ENCODE assay signal across 9 cellular contexts in genomic region chr6:32852844-32853540, GRCh38. TPM values are rescaled to one million over a fixed set of nuclear protein-coding genes. Genes with fewer than 3 reads are reported as not detected.
DNase-seq lines count a peak whose midpoint lies in the region; ATAC-seq, FAIRE-seq and TF ChIP-seq lines count a peak whose summit lies in the region.
"Had no signal": no experiment of that assay in that cellular context is flagged by ENCODE, and none has a peak within 500 bp of the region (broad histone marks: within the 10 kb centered on the region; RNA-seq: fewer than 3 reads in every experiment).

No MANE protein-coding gene starts in this region.

- peak; percentile 35 to 58 (median 44) for DNase-seq in CD4-positive, alpha-beta T cell
- DNase-seq in HT-29 (ENCODE audit: low spot score) = peak; percentile 39
- DNase-seq in activated CD4-positive, CD25-positive, alpha-beta regulatory T cell (lab: John Stamatoyannopoulos, UW) = peak; percentile 31 to 42 (median 36)
- DNase-seq in cerebellum (ENCODE audit: low spot score) = peak; percentile 36
- peak; percentile 88 for DNase-seq in kidney
- DNase-seq in stimulated activated CD4-positive, alpha-beta T cell treated with anti-CD3 and anti-CD28 coated beads, Interleukin-15, amount 100 ng/mL, for 24 hours = peak; percentile 57
- DNase-seq in NCI-H128 (lab: John Stamatoyannopoulos, UW; ENCODE audit: unreplicated experiment) = no peak

- H3K27me3 ChIP-seq in CD4-positive, alpha-beta T cell (ENCODE audit: control insufficient read depth, insufficient read depth, low read length) = no peaks in the 10 kb centered on the region

- no peaks in the 10 kb centered on the region for H3K27me3 Mint-ChIP-seq in CD4-positive, alpha-beta T cell

- H3K27ac ChIP-seq in CD4-positive, alpha-beta T cell (ENCODE audit: low read depth, low read length) = peak overlapping the region; percentile 100
- peak overlapping the region; percentile 97 to 99 for H3K27ac ChIP-seq in kidney (ENCODE audit: low read depth in 2 of 2, low read length in 2 of 2)

- H3K9me3 ChIP-seq in CD4-positive, alpha-beta T cell (ENCODE audit: control insufficient read depth, low read length) = no peaks in the 10 kb centered on the region
- H3K9me3 ChIP-seq in kidney (ENCODE audit: control insufficient read depth in 1 of 2, low read length in 2 of 2) = no peaks in the 10 kb centered on the region

- peak; percentile 33 for ATAC-seq in CD4-positive, alpha-beta T cell (ENCODE audit: poor library complexity)
- peak; percentile 17 for ATAC-seq in GM19452 (IDR thresholded peaks at IDR 0.05; ENCODE audit: unreplicated experiment)

- no peak for FAIRE-seq in kidney (lab: Jason Lieb, UNC)

- H3K4me3 ChIP-seq in kidney (ENCODE audit: low read length in 2 of 2) = peak overlapping the region; percentile 88 to 89

- H3K36me3 Mint-ChIP-seq in CD4-positive, alpha-beta T cell (ENCODE audit: low read depth) = peaks cover 95% of the 10 kb centered on the region

- peaks cover 20 to 24% of the 10 kb centered on the region in 2 donors for H3K36me3 ChIP-seq in kidney (ENCODE audit: control insufficient read depth in 1 of 2, insufficient read depth in 2 of 2, low read length in 2 of 2)

- CTCF ChIA-PET in CD4-positive, alpha-beta T cell (lab: Charles Lee) = interaction anchor here (0.9 to 7.8 kb wide), 7 partner anchors 8 to 118 kb away, joined by 5 to 288 read pairs (median 11); partner anchors contain the start of genes BRD2, PSMB8 and TAP2

- H3K9me3 Mint-ChIP-seq in CD4-positive, alpha-beta T cell = no peaks in the 10 kb centered on the region

- H3K9ac ChIP-seq in kidney (ENCODE audit: low read length in 2 of 2) = peak overlapping the region; percentile 93

- intact Hi-C loops in CD4-positive, alpha-beta T cell (cut with DNase I, micrococcal nuclease) = loop anchor here (1.0 to 10.0 kb wide), 4 partner anchors 8 to 728 kb away; partner anchors contain the start of genes ATF6B (in 1 of the 2) and PSMB8 (in 1 of the 2)
- intact Hi-C loops in kidney (cut with DNase I) = no loop called here

- H3K27ac Mint-ChIP-seq in CD4-positive, alpha-beta T cell = peak overlapping the region; percentile 99

- H3K4me1 Mint-ChIP-seq in CD4-positive, alpha-beta T cell (ENCODE audit: low read depth) = peaks cover 88% of the 10 kb centered on the region

- H3K4me3 Mint-ChIP-seq in CD4-positive, alpha-beta T cell = peak overlapping the region; percentile 98

- POLR2A ChIA-PET in CD4-positive, alpha-beta T cell (lab: Charles Lee) = interaction anchor here (0.7 to 9.3 kb wide), 20 partner anchors 11 to 955 kb away, joined by 3 to 901 read pairs (median 5); partner anchors contain the start of genes ATF6B, B3GALT4, BRD2 and EHMT2

- H3K4me1 ChIP-seq in kidney (ENCODE audit: control insufficient read depth in 1 of 2, insufficient read depth in 1 of 2, low read depth in 1 of 2, low read length in 2 of 2) = peaks cover 4 to 11% of the 10 kb centered on the region in 2 donors

- no peak for TF ChIP-seq CTCF in CD4-positive, alpha-beta T cell (IDR thresholded peaks at IDR 0.05)
- TF ChIP-seq CTCF in kidney (IDR thresholded peaks at IDR 0.05; ENCODE audit: borderline replicate concordance, extremely low read depth, insufficient read depth) = no peak

RNA-seq across cellular contexts. Expression of gene TAP1, which starts 0.5 kb away (rescaled TPM):
- 10 to 100 TPM; 91.5 to 93.9 TPM for total RNA-seq in CD4-positive, alpha-beta T cell
- total RNA-seq in HT-29 (2014; rRNA removed; shearing (Covaris generic)) = 15.2 and 20.9 TPM in 2 replicates
- 5.3 TPM for total RNA-seq in cerebellum
- 45.4 TPM for total RNA-seq in kidney
- polyA plus RNA-seq in kidney (ENCODE audit: insufficient read depth, low read depth, low replicate concordance) = 32.1 TPM

RNA-seq across cellular contexts. Expression of gene PSMB9, which starts 1.0 kb away (rescaled TPM):
- 10 to 100 TPM; 37.2 to 38.4 TPM for total RNA-seq in CD4-positive, alpha-beta T cell
- total RNA-seq in HT-29 (2014; rRNA removed; shearing (Covaris generic)) = 2.1 and 4.4 TPM in 2 replicates
- total RNA-seq in cerebellum (1.4 TPM), kidney (56.6 TPM)
- 52.8 TPM for polyA plus RNA-seq in kidney (ENCODE audit: insufficient read depth, low read depth, low replicate concordance)

RNA-seq across cellular contexts. Expression of gene PSMB8, which starts 9.1 kb away (rescaled TPM):
- 100 to 1,000 TPM; 120 to 121 TPM for total RNA-seq in CD4-positive, alpha-beta T cell
- 27.1 and 29.3 TPM in 2 replicates for total RNA-seq in HT-29 (2014; rRNA removed; shearing (Covaris generic))
- 4.0 TPM for total RNA-seq in cerebellum
- 79.6 TPM for total RNA-seq in kidney
- polyA plus RNA-seq in kidney (ENCODE audit: insufficient read depth, low read depth, low replicate concordance) = 90.6 TPM

RNA-seq across cellular contexts. Expression of gene TAP2, which starts 14.5 kb away (rescaled TPM):
- 100 to 1,000 TPM; 165 to 171 TPM for total RNA-seq in CD4-positive, alpha-beta T cell
- total RNA-seq in HT-29 (2014; rRNA removed; shearing (Covaris generic)) = 50.3 and 54.9 TPM in 2 replicates
- total RNA-seq in cerebellum (4.4 TPM), kidney (37.6 TPM)
- polyA plus RNA-seq in kidney (ENCODE audit: insufficient read depth, low read depth, low replicate concordance) = 25.4 TPM

RNA-seq across cellular contexts. Expression of gene HLA-DOB, which starts 36.2 kb away (rescaled TPM):
- total RNA-seq in CD4-positive, alpha-beta T cell = 1 to 10 TPM; 2.9 to 3.2 TPM
- total RNA-seq in HT-29 (2014; rRNA removed; shearing (Covaris generic)) = not detected in 2 replicates
- total RNA-seq in cerebellum = not detected
- total RNA-seq in kidney = 6.1 TPM
- polyA plus RNA-seq in kidney (ENCODE audit: insufficient read depth, low read depth, low replicate concordance) = 1.9 TPM
- total RNA-seq: SK-MEL-5 had no signal
